Comparison of ENCODE assay signal across 9 cellular contexts in the genomic region with DNA sequence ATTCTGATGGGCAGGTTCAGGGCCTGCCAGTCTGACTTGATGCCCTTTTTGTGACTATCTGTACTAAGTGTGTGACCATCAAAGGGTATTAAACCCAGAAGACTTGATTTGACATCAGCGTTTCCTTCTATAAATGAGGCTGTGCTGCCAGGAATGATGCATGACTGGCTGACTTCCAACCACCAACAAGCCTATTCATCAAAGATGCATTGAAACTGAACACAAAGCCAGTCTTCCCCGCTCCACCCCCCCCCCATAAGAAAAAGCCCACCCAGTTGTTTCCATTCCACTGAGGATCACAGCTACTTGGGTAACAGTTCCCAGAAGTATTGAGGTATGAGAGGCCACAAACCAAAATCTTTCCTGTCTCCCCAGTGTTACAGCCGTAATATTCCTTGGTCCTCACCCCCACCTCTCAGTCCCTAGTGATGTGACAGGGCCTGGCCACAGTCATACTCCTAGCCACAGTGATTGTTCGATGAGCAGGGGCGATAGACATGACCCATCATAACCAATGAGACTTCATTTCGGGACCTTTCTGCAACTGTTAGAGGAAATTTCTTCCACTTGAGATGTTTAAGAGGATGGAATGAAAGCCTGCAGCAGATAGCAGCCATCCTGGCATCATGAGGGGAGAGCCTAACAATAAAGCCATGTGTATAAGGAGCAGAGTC. TPM values are rescaled to one million over a fixed set of nuclear protein-coding genes. Genes with fewer than 3 reads are reported as not detected.
DNase-seq lines count a peak whose midpoint lies in the region; ATAC-seq, FAIRE-seq and TF ChIP-seq lines count a peak whose summit lies in the region.
"Had no signal": no experiment of that assay in that cellular context is flagged by ENCODE, and none has a peak within 500 bp of the region (broad histone marks: within the 10 kb centered on the region; RNA-seq: fewer than 3 reads in every experiment).

No MANE protein-coding gene starts in this region.

- TF ChIP-seq CTCF in astrocyte (IDR thresholded peaks at IDR 0.05; ENCODE audit: insufficient read depth, low read depth, low read length) (no peak), uterus (IDR thresholded peaks at IDR 0.05) (no peak)

- peak overlapping the region; percentile 60 for H3K9ac ChIP-seq in astrocyte (ENCODE audit: low read length)

- H3K36me3 ChIP-seq in astrocyte (ENCODE audit: insufficient read depth, low read length) (no peaks in the 10 kb centered on the region), uterus (no peaks in the 10 kb centered on the region)

- peak overlapping the region; percentile 24 for H3K4me3 ChIP-seq in astrocyte (ENCODE audit: insufficient read depth, low read depth, low read length)
- H3K4me3 ChIP-seq in uterus: no peak overlapping the region

- H3K27ac ChIP-seq in astrocyte (ENCODE audit: low read depth, low read length) (peak overlapping the region; percentile 67), uterus (peak overlapping the region; percentile 76 to 93)

- H3K4me1 ChIP-seq in astrocyte (ENCODE audit: insufficient read depth, low read length): peaks cover 25% of the 10 kb centered on the region
- H3K4me1 ChIP-seq in uterus: peaks cover 10 to 20% of the 10 kb centered on the region in 2 donors

- H3K4me2 ChIP-seq in astrocyte (ENCODE audit: low read length): peak overlapping the region; percentile 69

- ATAC-seq in naive B cell (ENCODE audit: low read depth in 2 of 2) (no peak), GM19023 (IDR thresholded peaks at IDR 0.05; ENCODE audit: unreplicated experiment) (no peak)

- peak overlapping the region; percentile 22 for H2AFZ ChIP-seq in astrocyte (ENCODE audit: low read depth, low read length)

- H3K4me3 Mint-ChIP-seq in astrocyte (ENCODE audit: unreplicated experiment): peak overlapping the region; percentile 9
- H3K4me3 Mint-ChIP-seq in naive B cell: no peak overlapping the region

- DNase-seq in stimulated activated CD4-positive, alpha-beta T cell treated with anti-CD3 and anti-CD28 coated beads, Interleukin-12 subunit alpha, Interleukin-12 subunit beta, amount 100 ng/mL, for 48 hours (ENCODE audit: low read depth in 2 of 3, low spot score in 1 of 3): peak in 2 of 3 donors; percentile 41 to 62
- no peak for DNase-seq in stimulated activated CD4-positive, alpha-beta T cell treated with anti-CD3 and anti-CD28 coated beads, Interleukin-12 subunit alpha, Interleukin-12 subunit beta, amount 100 ng/mL, for 4 hours
- DNase-seq in astrocyte (ENCODE audit: low read depth) (no peak), naive B cell (no peak), uterus (no peak), frontal cortex (ENCODE audit: low spot score in 2 of 2) (no peak), NCI-H345 treated with DMSO at 0.1 percent for 48 hours (lab: John Stamatoyannopoulos, UW; ENCODE audit: unreplicated experiment) (no peak)
- DNase-seq: activated CD4-positive, CD25-positive, alpha-beta regulatory T cell treated with anti-CD3 and anti-CD28 coated beads, Interleukin-2, amount 50 U/mL, for 72 hours had no signal

- peaks cover 37% of the 10 kb centered on the region for H3K4me1 Mint-ChIP-seq in astrocyte (ENCODE audit: low read depth, unreplicated experiment)
- peaks cover 45 to 73% (median 67%) of the 10 kb centered on the region in 3 donors for H3K4me1 Mint-ChIP-seq in naive B cell

- H3K27me3 Mint-ChIP-seq in astrocyte (ENCODE audit: low read depth, unreplicated experiment) (no peaks in the 10 kb centered on the region), naive B cell (no peaks in the 10 kb centered on the region)

- H3K27me3 ChIP-seq in astrocyte (ENCODE audit: insufficient read depth, low read length): no peaks in the 10 kb centered on the region
- H3K27me3 ChIP-seq in uterus: no peaks in the 10 kb centered on the region

- H3K9me3 Mint-ChIP-seq in astrocyte (ENCODE audit: unreplicated experiment) (peaks cover 7% of the 10 kb centered on the region), naive B cell (peaks cover 0 to 3% (median 0%) of the 10 kb centered on the region in 7 donors)

- H3K9me3 ChIP-seq in astrocyte (ENCODE audit: insufficient read depth, low read depth, low read length): no peaks in the 10 kb centered on the region
- H3K9me3 ChIP-seq in uterus: no peaks in the 10 kb centered on the region

- intact Hi-C loops in uterus (cut with DNase I; ENCODE audit: low total_unique reads): no loop called here

- peaks cover 45% of the 10 kb centered on the region for H3K79me2 ChIP-seq in astrocyte (ENCODE audit: insufficient read depth, low read length)

- no peaks in the 10 kb centered on the region for H4K20me1 ChIP-seq in astrocyte (ENCODE audit: insufficient read depth, low read length)

- TF ChIP-seq POLR2A in uterus (IDR thresholded peaks at IDR 0.05): no peak

- FAIRE-seq in astrocyte (lab: Jason Lieb, UNC) (no peak), frontal cortex (lab: Jason Lieb, UNC) (no peak)

- H3K36me3 Mint-ChIP-seq in astrocyte (ENCODE audit: low read depth, unreplicated experiment): peaks cover 6% of the 10 kb centered on the region
- peaks cover 7 to 8% of the 10 kb centered on the region in 2 donors for H3K36me3 Mint-ChIP-seq in naive B cell

- H3K27ac Mint-ChIP-seq in astrocyte (ENCODE audit: unreplicated experiment): peak overlapping the region; percentile 82
- peak overlapping the region; percentile 12 to 90 (median 82) for H3K27ac Mint-ChIP-seq in naive B cell

RNA-seq across cellular contexts. Expression of gene SH3BP5, which starts 22.6 kb away (rescaled TPM):
- total RNA-seq in astrocyte: 25.2 and 27.5 TPM in 2 replicates
- polyA plus RNA-seq in naive B cell (ENCODE audit: low read depth in 6 of 6): 100 to 1,000 TPM in 5 of 6 donors, 10 to 100 TPM in 1; 71.3 to 177 (median 131) TPM
- total RNA-seq in uterus: 100 to 1,000 TPM in 1 of 4 donors, 10 to 100 TPM in 3; 58.8 to 154 (median 75.5) TPM
- total RNA-seq in frontal cortex: 67.7 TPM

Comparison
In these comparisons a context has a peak if more than half of its experiments do, and no peak if none do; other contexts are left out.
1. DNase-seq: peak in stimulated activated CD4-positive, alpha-beta T cell treated with anti-CD3 and anti-CD28 coated beads, Interleukin-12 subunit alpha, Interleukin-12 subunit beta, amount 100 ng/mL, for 48 hours (2 of 3); none in stimulated activated CD4-positive, alpha-beta T cell treated with anti-CD3 and anti-CD28 coated beads, Interleukin-12 subunit alpha, Interleukin-12 subunit beta, amount 100 ng/mL, for 4 hours (single experiment), astrocyte (single experiment), naive B cell (single experiment), uterus (0 of 2), frontal cortex (0 of 2) and NCI-H345 treated with DMSO at 0.1 percent for 48 hours (single experiment).